8 cellular contexts compared by ENCODE assay signal in genomic region chr16:526181-527014, GRCh38. TPM values are rescaled to one million over a fixed set of nuclear protein-coding genes. Genes with fewer than 3 reads are reported as not detected.
DNase-seq lines count a peak whose midpoint lies in the region; ATAC-seq, FAIRE-seq and TF ChIP-seq lines count a peak whose summit lies in the region.

No MANE protein-coding gene starts in this region.

- peak overlapping the region; percentile 83 for H3K4me3 ChIP-seq in ACC112 (ENCODE audit: low read depth, low read length)
- H3K4me3 ChIP-seq in colonic mucosa, result peak overlapping the region; percentile 92
- peak overlapping the region; percentile 87 for H3K4me3 ChIP-seq in lower lobe of right lung
- H3K4me3 ChIP-seq in thymus (ENCODE audit: low read length), result peak overlapping the region; percentile 87

- no peaks in the 10 kb centered on the region for H3K36me3 ChIP-seq in ACC112 (ENCODE audit: insufficient read depth, low read length)
- H3K36me3 ChIP-seq in colonic mucosa, result no peaks in the 10 kb centered on the region
- no peaks in the 10 kb centered on the region for H3K36me3 ChIP-seq in lower lobe of right lung
- H3K36me3 ChIP-seq in thymus (ENCODE audit: control insufficient read depth, insufficient read depth), result peaks cover 3% of the 10 kb centered on the region

- no peak for DNase-seq in GM12891 (ENCODE audit: insufficient read length, low spot score)
- DNase-seq in RWPE1 (ENCODE audit: low spot score), result no peak
- DNase-seq in colonic mucosa, result no peak
- DNase-seq in lower lobe of right lung, result peak; percentile 68
- no peak for DNase-seq in GM19240 (ENCODE audit: insufficient read length, low spot score)

- peak; percentile 50 for FAIRE-seq in GM12891 (lab: Jason Lieb, UNC)

- TF ChIP-seq CTCF in RWPE1 (conservative IDR thresholded peaks at IDR 0.05; ENCODE audit: low read depth) (no peak), colonic mucosa (IDR thresholded peaks at IDR 0.05) (no peak), lower lobe of right lung (IDR thresholded peaks at IDR 0.05) (no peak)

- no peak overlapping the region for H2AFZ ChIP-seq in ACC112 (ENCODE audit: low read length, unreplicated experiment)

- H3K9ac ChIP-seq in colonic mucosa (ENCODE audit: low read depth in 2 of 2, low read length in 2 of 2), result peak overlapping the region; percentile 70 to 95

- no peak; the same call in 1 of the 2 replicates for TF ChIP-seq POLR2A in GM12891 (IDR thresholded peaks at IDR 0.05; ENCODE audit: low read depth, low read length)

- POLR2A ChIA-PET in RWPE1 (lab: Yijun Ruan, JAX; ENCODE audit: low non-redundant PET), result interaction anchor here (0.6 to 0.7 kb wide), 5 partner anchors 10 to 123 kb away, joined by 3 to 4 read pairs (median 3); partner anchors contain the start of gene WDR90

- 16% methylated on average over 26 of the region's 26 CpGs for WGBS in thymus

- peaks cover 53% of the 10 kb centered on the region for H3K79me2 ChIP-seq in ACC112 (ENCODE audit: control insufficient read depth, insufficient read depth, low read length, unreplicated experiment)

- no peaks in the 10 kb centered on the region for H3K27me3 ChIP-seq in ACC112 (ENCODE audit: insufficient read depth, low read length)
- no peaks in the 10 kb centered on the region for H3K27me3 ChIP-seq in colonic mucosa
- H3K27me3 ChIP-seq in lower lobe of right lung (ENCODE audit: low read depth), result no peaks in the 10 kb centered on the region
- no peaks in the 10 kb centered on the region for H3K27me3 ChIP-seq in thymus (ENCODE audit: control insufficient read depth, insufficient read depth)

- CTCF ChIA-PET in RWPE1 (lab: Yijun Ruan, JAX), result interaction anchor here (0.5 to 1.0 kb wide), 3 partner anchors 11 to 83 kb away, joined by 3 read pairs; no protein-coding TSS in a partner anchor

- ATAC-seq in lower lobe of right lung (peak; percentile 21 to 37), GM21381 (IDR thresholded peaks at IDR 0.05; ENCODE audit: unreplicated experiment) (no peak)

- H3K4me1 ChIP-seq in ACC112 (ENCODE audit: control insufficient read depth, insufficient read depth, low read length, unreplicated experiment) (peaks cover 39% of the 10 kb centered on the region), colonic mucosa (peaks cover 25% of the 10 kb centered on the region), lower lobe of right lung (peaks cover 43% of the 10 kb centered on the region), thymus (ENCODE audit: control insufficient read depth, insufficient read depth, low read length) (peaks cover 16% of the 10 kb centered on the region)

- intact Hi-C loops in colonic mucosa (cut with DNase I) (no loop called here), lower lobe of right lung (cut with DNase I) (no loop called here)

- peak overlapping the region; percentile 91 for H3K27ac ChIP-seq in ACC112 (ENCODE audit: low read depth, low read length)
- peak overlapping the region; percentile 96 for H3K27ac ChIP-seq in RWPE1
- peak overlapping the region; percentile 94 for H3K27ac ChIP-seq in colonic mucosa
- peak overlapping the region; percentile 98 for H3K27ac ChIP-seq in lower lobe of right lung
- H3K27ac ChIP-seq in thymus (ENCODE audit: low read depth), result peak overlapping the region; percentile 98

- H3K9me3 ChIP-seq in colonic mucosa (no peaks in the 10 kb centered on the region), lower lobe of right lung (no peaks in the 10 kb centered on the region), thymus (ENCODE audit: control insufficient read depth) (no peaks in the 10 kb centered on the region)

TF ChIP-seq in GM12891, 5 proteins besides CTCF, POLR2A, EP300 and RAD21:
- TF ChIP-seq POLR2AphosphoS5 (IDR thresholded peaks at IDR 0.05; ENCODE audit: low read depth, low read length), result no peak
TF ChIP-seq in GM12891: peak in this region for 0.

RNA-seq across cellular contexts. Expression of gene CAPN15, which starts 1.1 kb away (rescaled TPM):
- polyA plus RNA-seq in GM12891 (2012; ENCODE audit: low read depth, missing spikeins), result 20.2 TPM
- total RNA-seq in colonic mucosa, result 100 to 1,000 TPM in 1 of 2 donors, 10 to 100 TPM in 1; 74.6 to 139 TPM
- total RNA-seq in lower lobe of right lung, result 44.3 TPM
- 40.4 TPM for polyA plus RNA-seq in thymus

RNA-seq across cellular contexts. Expression of gene PRR35, which starts 33.8 kb away (rescaled TPM):
- not detected for polyA plus RNA-seq in GM12891 (2012; ENCODE audit: low read depth, missing spikeins)
- total RNA-seq in colonic mucosa, result not detected
- total RNA-seq in lower lobe of right lung, result not detected
- 0.09 TPM for polyA plus RNA-seq in thymus

RNA-seq across cellular contexts. Expression of gene NHLRC4, which starts 40.4 kb away (rescaled TPM):
- polyA plus RNA-seq in GM12891 (2012; ENCODE audit: low read depth, missing spikeins), result 0.85 TPM
- total RNA-seq in colonic mucosa (under 1 TPM; 0.32 to 0.35 TPM), lower lobe of right lung (2.7 TPM)
- 3.1 TPM for polyA plus RNA-seq in thymus

RNA-seq across cellular contexts. Expression of gene PIGQ, which starts 43.4 kb away (rescaled TPM):
- 9.0 TPM for polyA plus RNA-seq in GM12891 (2012; ENCODE audit: low read depth, missing spikeins)
- 10 to 100 TPM; 25.6 to 59.3 TPM for total RNA-seq in colonic mucosa
- 68.9 TPM for total RNA-seq in lower lobe of right lung
- polyA plus RNA-seq in thymus, result 65.4 TPM
